ENCODE assay signal across 1 cellular context in the genomic region with DNA sequence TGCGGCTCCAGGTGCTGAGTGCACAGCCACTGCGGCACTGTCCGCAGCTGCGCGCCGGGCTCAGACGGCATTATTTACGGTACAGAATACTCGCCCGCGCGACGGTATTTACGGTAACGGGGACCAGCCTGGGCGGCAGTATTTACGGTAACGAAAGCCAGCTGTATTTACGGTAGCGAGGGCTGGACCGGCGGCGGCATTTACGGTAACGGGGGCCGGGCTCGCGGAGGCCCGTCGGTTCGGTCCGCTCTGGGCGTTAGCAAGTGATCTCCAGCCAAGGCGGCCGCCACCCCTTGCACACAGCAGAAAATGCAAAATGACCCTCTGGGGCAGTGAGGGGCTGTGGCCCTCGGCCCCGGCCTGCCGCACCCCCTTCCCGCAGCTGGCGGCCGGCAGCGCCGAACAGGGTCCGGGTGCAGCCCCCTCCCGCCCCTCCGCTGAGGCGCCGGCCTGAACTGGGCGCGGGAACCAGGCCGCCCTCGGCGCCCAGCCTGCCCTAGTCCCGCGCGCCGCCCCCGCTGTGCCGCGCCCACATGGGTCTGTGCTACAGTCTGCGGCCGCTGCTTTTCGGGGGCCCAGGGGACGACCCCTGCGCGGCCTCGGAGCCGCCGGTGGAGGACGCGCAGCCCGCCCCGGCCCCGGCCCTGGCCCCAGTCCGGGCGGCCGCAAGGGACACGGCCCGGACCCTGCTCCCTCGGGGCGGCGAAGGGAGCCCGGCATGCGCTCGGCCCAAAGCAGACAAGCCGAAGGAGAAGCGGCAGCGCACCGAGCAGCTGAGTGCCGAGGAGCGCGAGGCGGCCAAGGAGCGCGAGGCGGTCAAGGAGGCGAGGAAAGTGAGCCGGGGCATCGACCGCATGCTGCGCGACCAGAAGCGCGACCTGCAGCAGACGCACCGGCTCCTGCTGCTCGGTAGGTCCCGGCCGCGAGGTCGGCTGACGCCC.
TF ChIP-seq lines count a peak whose summit lies in the region.

A gene (plus strand): TSS at position 234 of the 941 bp plus-strand sequence. CDS start 300 bp downstream, at position 534.

TF ChIP-seq in HepG2, 621 proteins besides CTCF, POLR2A, EP300 and RAD21 (continued from another document and continues in another):
- TF ChIP-seq, protein P1, sequence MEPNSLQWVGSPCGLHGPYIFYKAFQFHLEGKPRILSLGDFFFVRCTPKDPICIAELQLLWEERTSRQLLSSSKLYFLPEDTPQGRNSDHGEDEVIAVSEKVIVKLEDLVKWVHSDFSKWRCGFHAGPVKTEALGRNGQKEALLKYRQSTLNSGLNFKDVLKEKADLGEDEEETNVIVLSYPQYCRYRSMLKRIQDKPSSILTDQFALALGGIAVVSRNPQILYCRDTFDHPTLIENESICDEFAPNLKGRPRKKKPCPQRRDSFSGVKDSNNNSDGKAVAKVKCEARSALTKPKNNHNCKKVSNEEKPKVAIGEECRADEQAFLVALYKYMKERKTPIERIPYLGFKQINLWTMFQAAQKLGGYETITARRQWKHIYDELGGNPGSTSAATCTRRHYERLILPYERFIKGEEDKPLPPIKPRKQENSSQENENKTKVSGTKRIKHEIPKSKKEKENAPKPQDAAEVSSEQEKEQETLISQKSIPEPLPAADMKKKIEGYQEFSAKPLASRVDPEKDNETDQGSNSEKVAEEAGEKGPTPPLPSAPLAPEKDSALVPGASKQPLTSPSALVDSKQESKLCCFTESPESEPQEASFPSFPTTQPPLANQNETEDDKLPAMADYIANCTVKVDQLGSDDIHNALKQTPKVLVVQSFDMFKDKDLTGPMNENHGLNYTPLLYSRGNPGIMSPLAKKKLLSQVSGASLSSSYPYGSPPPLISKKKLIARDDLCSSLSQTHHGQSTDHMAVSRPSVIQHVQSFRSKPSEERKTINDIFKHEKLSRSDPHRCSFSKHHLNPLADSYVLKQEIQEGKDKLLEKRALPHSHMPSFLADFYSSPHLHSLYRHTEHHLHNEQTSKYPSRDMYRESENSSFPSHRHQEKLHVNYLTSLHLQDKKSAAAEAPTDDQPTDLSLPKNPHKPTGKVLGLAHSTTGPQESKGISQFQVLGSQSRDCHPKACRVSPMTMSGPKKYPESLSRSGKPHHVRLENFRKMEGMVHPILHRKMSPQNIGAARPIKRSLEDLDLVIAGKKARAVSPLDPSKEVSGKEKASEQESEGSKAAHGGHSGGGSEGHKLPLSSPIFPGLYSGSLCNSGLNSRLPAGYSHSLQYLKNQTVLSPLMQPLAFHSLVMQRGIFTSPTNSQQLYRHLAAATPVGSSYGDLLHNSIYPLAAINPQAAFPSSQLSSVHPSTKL (CRISPR knock-in tag; IDR thresholded peaks at IDR 0.05): peak; percentile 67
- TF ChIP-seq ZNF564 (CRISPR knock-in tag; IDR thresholded peaks at IDR 0.05) (0 out of 2 replicates have a peak, but pooled peaks have one; percentile 11), KDM3A (CRISPR knock-in tag; IDR thresholded peaks at IDR 0.05; ENCODE audit: low read depth) (peak; percentile 91), ZNF451 (CRISPR knock-in tag; IDR thresholded peaks at IDR 0.05) (peak; percentile 6; the same call in 1 of the 2 replicates), IKZF4 (CRISPR knock-in tag; IDR thresholded peaks at IDR 0.05; ENCODE audit: borderline replicate concordance, low read depth, not compliant biosample characterization) (no peak), ZFX (CRISPR knock-in tag; IDR thresholded peaks at IDR 0.05; ENCODE audit: low read depth) (peak; percentile 27; the same call in 1 of the 2 replicates), NONO (IDR thresholded peaks at IDR 0.05) (no peak), NONO (CRISPR knock-in tag; conservative IDR thresholded peaks at IDR 0.05) (peak; percentile 70), FOSL2 (CRISPR knock-in tag; IDR thresholded peaks at IDR 0.05) (0 out of 2 replicates have a peak, but pooled peaks have one; percentile 14), HOXD1 (CRISPR knock-in tag; IDR thresholded peaks at IDR 0.05) (0 out of 2 replicates have a peak, but pooled peaks have one; percentile 58), ISL2 (CRISPR knock-in tag; IDR thresholded peaks at IDR 0.05) (peak; percentile 59; the same call in 1 of the 2 replicates), MTF2 (CRISPR knock-in tag; IDR thresholded peaks at IDR 0.05; ENCODE audit: borderline replicate concordance) (peak; percentile 96), SP5 (CRISPR knock-in tag; IDR thresholded peaks at IDR 0.05; ENCODE audit: borderline replicate concordance, low read depth) (no peak), RARA (CRISPR knock-in tag; IDR thresholded peaks at IDR 0.05) (peak; percentile 21; the same call in 1 of the 2 replicates), KLF16 (CRISPR knock-in tag; IDR thresholded peaks at IDR 0.05) (peak in 1 of 2 experiments; percentile 33; a peak in 1 of 4 replicates), MEIS1 (CRISPR knock-in tag; IDR thresholded peaks at IDR 0.05; ENCODE audit: borderline replicate concordance) (0 out of 2 replicates have a peak, but pooled peaks have one; percentile 0), SP1 (IDR thresholded peaks at IDR 0.05) (no peak), SP1 (CRISPR knock-in tag; IDR thresholded peaks at IDR 0.05) (peak; percentile 57; the same call in 1 of the 2 replicates), MEF2D (CRISPR knock-in tag; IDR thresholded peaks at IDR 0.05) (0 out of 2 replicates have a peak, but pooled peaks have one; percentile 38), ZSCAN12 (CRISPR knock-in tag; IDR thresholded peaks at IDR 0.05) (0 out of 2 replicates have a peak, but pooled peaks have one; percentile 53), YEATS4 (CRISPR knock-in tag; IDR thresholded peaks at IDR 0.05; ENCODE audit: borderline replicate concordance) (peak; percentile 30; the same call in 1 of the 2 replicates), SAP130 (CRISPR knock-in tag; IDR thresholded peaks at IDR 0.05; ENCODE audit: low read depth) (0 out of 2 replicates have a peak, but pooled peaks have one; percentile 27), ZNF644 (CRISPR knock-in tag; IDR thresholded peaks at IDR 0.05; ENCODE audit: low read depth) (no peak), MED13 (CRISPR knock-in tag; IDR thresholded peaks at IDR 0.05) (0 out of 2 replicates have a peak, but pooled peaks have one; percentile 32)
- TF ChIP-seq, protein P2, sequence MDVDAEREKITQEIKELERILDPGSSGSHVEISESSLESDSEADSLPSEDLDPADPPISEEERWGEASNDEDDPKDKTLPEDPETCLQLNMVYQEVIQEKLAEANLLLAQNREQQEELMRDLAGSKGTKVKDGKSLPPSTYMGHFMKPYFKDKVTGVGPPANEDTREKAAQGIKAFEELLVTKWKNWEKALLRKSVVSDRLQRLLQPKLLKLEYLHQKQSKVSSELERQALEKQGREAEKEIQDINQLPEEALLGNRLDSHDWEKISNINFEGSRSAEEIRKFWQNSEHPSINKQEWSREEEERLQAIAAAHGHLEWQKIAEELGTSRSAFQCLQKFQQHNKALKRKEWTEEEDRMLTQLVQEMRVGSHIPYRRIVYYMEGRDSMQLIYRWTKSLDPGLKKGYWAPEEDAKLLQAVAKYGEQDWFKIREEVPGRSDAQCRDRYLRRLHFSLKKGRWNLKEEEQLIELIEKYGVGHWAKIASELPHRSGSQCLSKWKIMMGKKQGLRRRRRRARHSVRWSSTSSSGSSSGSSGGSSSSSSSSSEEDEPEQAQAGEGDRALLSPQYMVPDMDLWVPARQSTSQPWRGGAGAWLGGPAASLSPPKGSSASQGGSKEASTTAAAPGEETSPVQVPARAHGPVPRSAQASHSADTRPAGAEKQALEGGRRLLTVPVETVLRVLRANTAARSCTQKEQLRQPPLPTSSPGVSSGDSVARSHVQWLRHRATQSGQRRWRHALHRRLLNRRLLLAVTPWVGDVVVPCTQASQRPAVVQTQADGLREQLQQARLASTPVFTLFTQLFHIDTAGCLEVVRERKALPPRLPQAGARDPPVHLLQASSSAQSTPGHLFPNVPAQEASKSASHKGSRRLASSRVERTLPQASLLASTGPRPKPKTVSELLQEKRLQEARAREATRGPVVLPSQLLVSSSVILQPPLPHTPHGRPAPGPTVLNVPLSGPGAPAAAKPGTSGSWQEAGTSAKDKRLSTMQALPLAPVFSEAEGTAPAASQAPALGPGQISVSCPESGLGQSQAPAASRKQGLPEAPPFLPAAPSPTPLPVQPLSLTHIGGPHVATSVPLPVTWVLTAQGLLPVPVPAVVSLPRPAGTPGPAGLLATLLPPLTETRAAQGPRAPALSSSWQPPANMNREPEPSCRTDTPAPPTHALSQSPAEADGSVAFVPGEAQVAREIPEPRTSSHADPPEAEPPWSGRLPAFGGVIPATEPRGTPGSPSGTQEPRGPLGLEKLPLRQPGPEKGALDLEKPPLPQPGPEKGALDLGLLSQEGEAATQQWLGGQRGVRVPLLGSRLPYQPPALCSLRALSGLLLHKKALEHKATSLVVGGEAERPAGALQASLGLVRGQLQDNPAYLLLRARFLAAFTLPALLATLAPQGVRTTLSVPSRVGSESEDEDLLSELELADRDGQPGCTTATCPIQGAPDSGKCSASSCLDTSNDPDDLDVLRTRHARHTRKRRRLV (CRISPR knock-in tag; IDR thresholded peaks at IDR 0.05): no peak
- TF ChIP-seq, protein P3, sequence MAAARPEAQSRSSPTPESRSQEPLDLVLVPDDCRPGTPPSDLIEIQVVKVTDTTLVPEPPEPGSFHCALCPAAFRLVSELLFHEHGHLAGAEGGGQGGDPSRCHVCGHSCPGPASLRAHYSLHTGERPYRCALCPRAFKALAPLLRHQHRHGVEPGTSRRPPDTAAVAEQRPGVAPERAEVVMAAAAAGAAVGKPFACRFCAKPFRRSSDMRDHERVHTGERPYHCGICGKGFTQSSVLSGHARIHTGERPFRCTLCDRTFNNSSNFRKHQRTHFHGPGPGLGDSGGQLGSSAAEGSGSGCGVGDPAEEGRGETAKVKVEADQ (CRISPR knock-in tag; IDR thresholded peaks at IDR 0.05; ENCODE audit: borderline replicate concordance): peak; percentile 52; the same call in 1 of the 2 replicates
- TF ChIP-seq, protein P4, sequence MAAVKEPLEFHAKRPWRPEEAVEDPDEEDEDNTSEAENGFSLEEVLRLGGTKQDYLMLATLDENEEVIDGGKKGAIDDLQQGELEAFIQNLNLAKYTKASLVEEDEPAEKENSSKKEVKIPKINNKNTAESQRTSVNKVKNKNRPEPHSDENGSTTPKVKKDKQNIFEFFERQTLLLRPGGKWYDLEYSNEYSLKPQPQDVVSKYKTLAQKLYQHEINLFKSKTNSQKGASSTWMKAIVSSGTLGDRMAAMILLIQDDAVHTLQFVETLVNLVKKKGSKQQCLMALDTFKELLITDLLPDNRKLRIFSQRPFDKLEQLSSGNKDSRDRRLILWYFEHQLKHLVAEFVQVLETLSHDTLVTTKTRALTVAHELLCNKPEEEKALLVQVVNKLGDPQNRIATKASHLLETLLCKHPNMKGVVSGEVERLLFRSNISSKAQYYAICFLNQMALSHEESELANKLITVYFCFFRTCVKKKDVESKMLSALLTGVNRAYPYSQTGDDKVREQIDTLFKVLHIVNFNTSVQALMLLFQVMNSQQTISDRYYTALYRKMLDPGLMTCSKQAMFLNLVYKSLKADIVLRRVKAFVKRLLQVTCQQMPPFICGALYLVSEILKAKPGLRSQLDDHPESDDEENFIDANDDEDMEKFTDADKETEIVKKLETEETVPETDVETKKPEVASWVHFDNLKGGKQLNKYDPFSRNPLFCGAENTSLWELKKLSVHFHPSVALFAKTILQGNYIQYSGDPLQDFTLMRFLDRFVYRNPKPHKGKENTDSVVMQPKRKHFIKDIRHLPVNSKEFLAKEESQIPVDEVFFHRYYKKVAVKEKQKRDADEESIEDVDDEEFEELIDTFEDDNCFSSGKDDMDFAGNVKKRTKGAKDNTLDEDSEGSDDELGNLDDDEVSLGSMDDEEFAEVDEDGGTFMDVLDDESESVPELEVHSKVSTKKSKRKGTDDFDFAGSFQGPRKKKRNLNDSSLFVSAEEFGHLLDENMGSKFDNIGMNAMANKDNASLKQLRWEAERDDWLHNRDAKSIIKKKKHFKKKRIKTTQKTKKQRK (IDR thresholded peaks at IDR 0.05; ENCODE audit: low read length): no peak
- TF ChIP-seq, protein P5, sequence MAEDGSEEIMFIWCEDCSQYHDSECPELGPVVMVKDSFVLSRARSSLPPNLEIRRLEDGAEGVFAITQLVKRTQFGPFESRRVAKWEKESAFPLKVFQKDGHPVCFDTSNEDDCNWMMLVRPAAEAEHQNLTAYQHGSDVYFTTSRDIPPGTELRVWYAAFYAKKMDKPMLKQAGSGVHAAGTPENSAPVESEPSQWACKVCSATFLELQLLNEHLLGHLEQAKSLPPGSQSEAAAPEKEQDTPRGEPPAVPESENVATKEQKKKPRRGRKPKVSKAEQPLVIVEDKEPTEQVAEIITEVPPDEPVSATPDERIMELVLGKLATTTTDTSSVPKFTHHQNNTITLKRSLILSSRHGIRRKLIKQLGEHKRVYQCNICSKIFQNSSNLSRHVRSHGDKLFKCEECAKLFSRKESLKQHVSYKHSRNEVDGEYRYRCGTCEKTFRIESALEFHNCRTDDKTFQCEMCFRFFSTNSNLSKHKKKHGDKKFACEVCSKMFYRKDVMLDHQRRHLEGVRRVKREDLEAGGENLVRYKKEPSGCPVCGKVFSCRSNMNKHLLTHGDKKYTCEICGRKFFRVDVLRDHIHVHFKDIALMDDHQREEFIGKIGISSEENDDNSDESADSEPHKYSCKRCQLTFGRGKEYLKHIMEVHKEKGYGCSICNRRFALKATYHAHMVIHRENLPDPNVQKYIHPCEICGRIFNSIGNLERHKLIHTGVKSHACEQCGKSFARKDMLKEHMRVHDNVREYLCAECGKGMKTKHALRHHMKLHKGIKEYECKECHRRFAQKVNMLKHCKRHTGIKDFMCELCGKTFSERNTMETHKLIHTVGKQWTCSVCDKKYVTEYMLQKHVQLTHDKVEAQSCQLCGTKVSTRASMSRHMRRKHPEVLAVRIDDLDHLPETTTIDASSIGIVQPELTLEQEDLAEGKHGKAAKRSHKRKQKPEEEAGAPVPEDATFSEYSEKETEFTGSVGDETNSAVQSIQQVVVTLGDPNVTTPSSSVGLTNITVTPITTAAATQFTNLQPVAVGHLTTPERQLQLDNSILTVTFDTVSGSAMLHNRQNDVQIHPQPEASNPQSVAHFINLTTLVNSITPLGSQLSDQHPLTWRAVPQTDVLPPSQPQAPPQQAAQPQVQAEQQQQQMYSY (CRISPR knock-in tag; IDR thresholded peaks at IDR 0.05): no peak
- TF ChIP-seq, protein P6, sequence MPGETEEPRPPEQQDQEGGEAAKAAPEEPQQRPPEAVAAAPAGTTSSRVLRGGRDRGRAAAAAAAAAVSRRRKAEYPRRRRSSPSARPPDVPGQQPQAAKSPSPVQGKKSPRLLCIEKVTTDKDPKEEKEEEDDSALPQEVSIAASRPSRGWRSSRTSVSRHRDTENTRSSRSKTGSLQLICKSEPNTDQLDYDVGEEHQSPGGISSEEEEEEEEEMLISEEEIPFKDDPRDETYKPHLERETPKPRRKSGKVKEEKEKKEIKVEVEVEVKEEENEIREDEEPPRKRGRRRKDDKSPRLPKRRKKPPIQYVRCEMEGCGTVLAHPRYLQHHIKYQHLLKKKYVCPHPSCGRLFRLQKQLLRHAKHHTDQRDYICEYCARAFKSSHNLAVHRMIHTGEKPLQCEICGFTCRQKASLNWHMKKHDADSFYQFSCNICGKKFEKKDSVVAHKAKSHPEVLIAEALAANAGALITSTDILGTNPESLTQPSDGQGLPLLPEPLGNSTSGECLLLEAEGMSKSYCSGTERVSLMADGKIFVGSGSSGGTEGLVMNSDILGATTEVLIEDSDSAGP (CRISPR knock-in tag; IDR thresholded peaks at IDR 0.05; ENCODE audit: borderline replicate concordance): peak; percentile 52
